ENCODE assay signal across 1 cellular context in the genomic region with DNA sequence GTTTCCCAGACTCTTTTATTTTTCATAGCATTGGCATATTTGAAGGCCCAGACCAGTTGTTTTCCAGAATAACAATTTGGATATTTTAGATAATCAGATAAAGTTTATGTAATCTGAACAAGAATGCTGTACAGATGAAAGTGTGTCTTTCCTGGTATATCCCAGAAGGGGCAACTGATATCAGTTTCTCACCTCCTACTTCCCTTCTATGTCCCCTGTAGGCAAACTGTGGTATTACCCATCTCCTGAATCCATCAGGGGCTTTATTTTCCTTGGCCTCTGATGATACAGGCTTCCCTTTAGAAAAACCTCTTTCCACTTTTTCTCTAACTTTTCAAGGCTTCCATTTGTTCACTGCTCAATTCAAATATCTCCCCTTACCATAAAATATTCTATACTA.
TF ChIP-seq lines count a peak whose summit lies in the region.

No MANE protein-coding gene starts in this region.

TF ChIP-seq in SK-N-SH, 30 proteins besides CTCF, POLR2A, EP300 and RAD21 (continued from another document):
- TF ChIP-seq, protein P1, sequence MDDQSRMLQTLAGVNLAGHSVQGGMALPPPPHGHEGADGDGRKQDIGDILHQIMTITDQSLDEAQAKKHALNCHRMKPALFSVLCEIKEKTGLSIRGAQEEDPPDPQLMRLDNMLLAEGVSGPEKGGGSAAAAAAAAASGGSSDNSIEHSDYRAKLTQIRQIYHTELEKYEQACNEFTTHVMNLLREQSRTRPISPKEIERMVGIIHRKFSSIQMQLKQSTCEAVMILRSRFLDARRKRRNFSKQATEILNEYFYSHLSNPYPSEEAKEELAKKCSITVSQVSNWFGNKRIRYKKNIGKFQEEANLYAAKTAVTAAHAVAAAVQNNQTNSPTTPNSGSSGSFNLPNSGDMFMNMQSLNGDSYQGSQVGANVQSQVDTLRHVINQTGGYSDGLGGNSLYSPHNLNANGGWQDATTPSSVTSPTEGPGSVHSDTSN (IDR thresholded peaks at IDR 0.05), result no peak
- TF ChIP-seq GATA2 (CRISPR knock-in tag; IDR thresholded peaks at IDR 0.05), result no peak
- TF ChIP-seq MXI1 (IDR thresholded peaks at IDR 0.05; ENCODE audit: low read depth, low read length), result no peak
- no peak for TF ChIP-seq RCOR1 (IDR thresholded peaks at IDR 0.05; ENCODE audit: low read length)
- TF ChIP-seq NRF1 (IDR thresholded peaks at IDR 0.05; ENCODE audit: low read depth, low read length), result no peak
- no peak for TF ChIP-seq ELF1 (IDR thresholded peaks at IDR 0.05)
- TF ChIP-seq TAF1 (IDR thresholded peaks at IDR 0.05; ENCODE audit: borderline replicate concordance, low read depth, low read length), result no peak
- TF ChIP-seq, protein P2, sequence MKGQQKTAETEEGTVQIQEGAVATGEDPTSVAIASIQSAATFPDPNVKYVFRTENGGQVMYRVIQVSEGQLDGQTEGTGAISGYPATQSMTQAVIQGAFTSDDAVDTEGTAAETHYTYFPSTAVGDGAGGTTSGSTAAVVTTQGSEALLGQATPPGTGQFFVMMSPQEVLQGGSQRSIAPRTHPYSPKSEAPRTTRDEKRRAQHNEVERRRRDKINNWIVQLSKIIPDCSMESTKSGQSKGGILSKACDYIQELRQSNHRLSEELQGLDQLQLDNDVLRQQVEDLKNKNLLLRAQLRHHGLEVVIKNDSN (IDR thresholded peaks at IDR 0.05; ENCODE audit: borderline replicate concordance, low read depth), result no peak
- TF ChIP-seq, protein P3, sequence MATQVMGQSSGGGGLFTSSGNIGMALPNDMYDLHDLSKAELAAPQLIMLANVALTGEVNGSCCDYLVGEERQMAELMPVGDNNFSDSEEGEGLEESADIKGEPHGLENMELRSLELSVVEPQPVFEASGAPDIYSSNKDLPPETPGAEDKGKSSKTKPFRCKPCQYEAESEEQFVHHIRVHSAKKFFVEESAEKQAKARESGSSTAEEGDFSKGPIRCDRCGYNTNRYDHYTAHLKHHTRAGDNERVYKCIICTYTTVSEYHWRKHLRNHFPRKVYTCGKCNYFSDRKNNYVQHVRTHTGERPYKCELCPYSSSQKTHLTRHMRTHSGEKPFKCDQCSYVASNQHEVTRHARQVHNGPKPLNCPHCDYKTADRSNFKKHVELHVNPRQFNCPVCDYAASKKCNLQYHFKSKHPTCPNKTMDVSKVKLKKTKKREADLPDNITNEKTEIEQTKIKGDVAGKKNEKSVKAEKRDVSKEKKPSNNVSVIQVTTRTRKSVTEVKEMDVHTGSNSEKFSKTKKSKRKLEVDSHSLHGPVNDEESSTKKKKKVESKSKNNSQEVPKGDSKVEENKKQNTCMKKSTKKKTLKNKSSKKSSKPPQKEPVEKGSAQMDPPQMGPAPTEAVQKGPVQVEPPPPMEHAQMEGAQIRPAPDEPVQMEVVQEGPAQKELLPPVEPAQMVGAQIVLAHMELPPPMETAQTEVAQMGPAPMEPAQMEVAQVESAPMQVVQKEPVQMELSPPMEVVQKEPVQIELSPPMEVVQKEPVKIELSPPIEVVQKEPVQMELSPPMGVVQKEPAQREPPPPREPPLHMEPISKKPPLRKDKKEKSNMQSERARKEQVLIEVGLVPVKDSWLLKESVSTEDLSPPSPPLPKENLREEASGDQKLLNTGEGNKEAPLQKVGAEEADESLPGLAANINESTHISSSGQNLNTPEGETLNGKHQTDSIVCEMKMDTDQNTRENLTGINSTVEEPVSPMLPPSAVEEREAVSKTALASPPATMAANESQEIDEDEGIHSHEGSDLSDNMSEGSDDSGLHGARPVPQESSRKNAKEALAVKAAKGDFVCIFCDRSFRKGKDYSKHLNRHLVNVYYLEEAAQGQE (IDR thresholded peaks at IDR 0.05; ENCODE audit: low read depth, low read length), result no peak
- no peak for TF ChIP-seq GABPA (IDR thresholded peaks at IDR 0.05; ENCODE audit: low read depth)
- no peak for TF ChIP-seq TCF12 (IDR thresholded peaks at IDR 0.05)
- TF ChIP-seq, protein P4, sequence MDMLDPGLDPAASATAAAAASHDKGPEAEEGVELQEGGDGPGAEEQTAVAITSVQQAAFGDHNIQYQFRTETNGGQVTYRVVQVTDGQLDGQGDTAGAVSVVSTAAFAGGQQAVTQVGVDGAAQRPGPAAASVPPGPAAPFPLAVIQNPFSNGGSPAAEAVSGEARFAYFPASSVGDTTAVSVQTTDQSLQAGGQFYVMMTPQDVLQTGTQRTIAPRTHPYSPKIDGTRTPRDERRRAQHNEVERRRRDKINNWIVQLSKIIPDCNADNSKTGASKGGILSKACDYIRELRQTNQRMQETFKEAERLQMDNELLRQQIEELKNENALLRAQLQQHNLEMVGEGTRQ (IDR thresholded peaks at IDR 0.05; ENCODE audit: borderline replicate concordance, low read depth, low read length), result no peak
- TF ChIP-seq CHD2 (IDR thresholded peaks at IDR 0.05; ENCODE audit: low read length, partially characterized antibody), result no peak
- no peak for TF ChIP-seq NFIC (IDR thresholded peaks at IDR 0.05; ENCODE audit: borderline replicate concordance)
- TF ChIP-seq FOSL2 (IDR thresholded peaks at IDR 0.05; ENCODE audit: borderline replicate concordance, low read depth), result no peak
- no peak for TF ChIP-seq FOXM1 (IDR thresholded peaks at IDR 0.05; ENCODE audit: low read depth)
TF ChIP-seq in SK-N-SH: peak in this region for 0.
